8 cellular contexts compared by ENCODE assay signal in genomic region chr1:150581437-150581836, GRCh38. TPM values are rescaled to one million over a fixed set of nuclear protein-coding genes. Genes with fewer than 3 reads are reported as not detected.
DNase-seq lines count a peak whose midpoint lies in the region; ATAC-seq and TF ChIP-seq lines count a peak whose summit lies in the region.
"Not testable (repeated sequence)": the region's sequence is repeated elsewhere in the genome, so short reads cannot be mapped to it uniquely, and the experiment has no call there.
"Had no signal": no experiment of that assay in that cellular context is flagged by ENCODE, and none has a peak within 500 bp of the region (broad histone marks: within the 10 kb centered on the region; RNA-seq: fewer than 3 reads in every experiment).

No MANE protein-coding gene starts in this region.

- H3K9me3 Mint-ChIP-seq in activated naive CD8-positive, alpha-beta T cell treated with anti-CD3 and anti-CD28 coated beads, Interleukin-2, amount 50 U/mL, for 24 hours; naive thymus-derived CD4-positive, alpha-beta T cell: not testable (repeated sequence)

- not testable (repeated sequence) for H3K27me3 ChIP-seq in DOHH2 (ENCODE audit: control insufficient read depth, low read length); OCI-LY1 (ENCODE audit: insufficient read depth, low read length); RWPE2 (ENCODE audit: insufficient read depth, poor library complexity, severe bottlenecking); naive thymus-derived CD4-positive, alpha-beta T cell (ENCODE audit: control insufficient read depth in 2 of 2, insufficient read depth in 2 of 2, low read length in 2 of 2); sigmoid colon

- H3K79me2 ChIP-seq in DOHH2 (ENCODE audit: control insufficient read depth, low read length) (peaks cover 38% of the 10 kb centered on the region), OCI-LY1 (ENCODE audit: insufficient read depth, low read length) (peaks cover 30% of the 10 kb centered on the region)

- H3K9ac ChIP-seq in OCI-LY1 (ENCODE audit: low read length), result not testable (repeated sequence)

- CTCF ChIA-PET in naive thymus-derived CD4-positive, alpha-beta T cell (lab: Charles Lee), result interaction anchor here (17.1 kb wide), 1 partner anchor 18 kb away, joined by 300 read pairs; no protein-coding TSS in a partner anchor

- TF ChIP-seq CTCF in DOHH2 (IDR thresholded peaks at IDR 0.05; ENCODE audit: low read depth, low read length, poor library complexity, severe bottlenecking); OCI-LY1 (IDR thresholded peaks at IDR 0.05; ENCODE audit: low read length); RWPE2 (IDR thresholded peaks at IDR 0.05; ENCODE audit: poor library complexity, severe bottlenecking); sigmoid colon (IDR thresholded peaks at IDR 0.05): not testable (repeated sequence)

- H3K4me2 ChIP-seq in DOHH2 (ENCODE audit: low read length), result peak overlapping the region; percentile 18; the same call in 1 of the 2 replicates
- H3K4me2 ChIP-seq in OCI-LY1 (ENCODE audit: low read length), result not testable (repeated sequence)

- not testable (repeated sequence) for H3K9me3 ChIP-seq in DOHH2 (ENCODE audit: control insufficient read depth, insufficient read depth, low read length); OCI-LY1 (ENCODE audit: low read length); RWPE2 (ENCODE audit: severe bottlenecking); naive thymus-derived CD4-positive, alpha-beta T cell (ENCODE audit: control insufficient read depth in 2 of 3, low read length in 3 of 3); sigmoid colon

- not testable (repeated sequence) for TF ChIP-seq EP300 in sigmoid colon (IDR thresholded peaks at IDR 0.05)

- H3K27ac Mint-ChIP-seq in activated naive CD8-positive, alpha-beta T cell treated with anti-CD3 and anti-CD28 coated beads, Interleukin-2, amount 50 U/mL, for 24 hours, result peak overlapping the region; percentile 92
- peak overlapping the region in 2 of 9 donors; percentile 3 to 98 for H3K27ac Mint-ChIP-seq in naive thymus-derived CD4-positive, alpha-beta T cell

- H3K4me3 ChIP-seq in DOHH2 (ENCODE audit: low read length); OCI-LY1 (ENCODE audit: low read depth, low read length, poor library complexity, severe bottlenecking); RWPE2 (ENCODE audit: severe bottlenecking); naive thymus-derived CD4-positive, alpha-beta T cell (ENCODE audit: low read length); sigmoid colon: not testable (repeated sequence)

- H2AFZ ChIP-seq in OCI-LY1 (ENCODE audit: low read length), result not testable (repeated sequence)

- not testable (repeated sequence) for H3K9me2 ChIP-seq in DOHH2 (replicated peaks; ENCODE audit: control insufficient read depth, low read length); OCI-LY1 (ENCODE audit: low read depth, low read length)

- WGBS in sigmoid colon, 2 donors, result 96 to 98% methylated on average over 7 of the region's 7 CpGs

- H3F3A ChIP-seq in DOHH2 (ENCODE audit: control insufficient read depth, insufficient read depth); OCI-LY1 (ENCODE audit: insufficient read depth, low read length): not testable (repeated sequence)

- H3K4me3 Mint-ChIP-seq in activated naive CD8-positive, alpha-beta T cell treated with anti-CD3 and anti-CD28 coated beads, Interleukin-2, amount 50 U/mL, for 24 hours; naive thymus-derived CD4-positive, alpha-beta T cell: not testable (repeated sequence)

- H3K27ac ChIP-seq in DOHH2 (ENCODE audit: low read depth, low read length); sigmoid colon: not testable (repeated sequence)
- H3K27ac ChIP-seq in OCI-LY1 (ENCODE audit: low read depth, low read length, poor library complexity, severe bottlenecking) (peak overlapping the region; percentile 69), RWPE2 (ENCODE audit: poor library complexity, severe bottlenecking) (peak overlapping the region; percentile 100)
- H3K27ac ChIP-seq in naive thymus-derived CD4-positive, alpha-beta T cell (ENCODE audit: low read depth, low read length), result peak overlapping the region; percentile 8

- H4K20me1 ChIP-seq in DOHH2 (ENCODE audit: control insufficient read depth, insufficient read depth, low read depth, low read length), result peaks cover 25% of the 10 kb centered on the region
- H4K20me1 ChIP-seq in OCI-LY1 (ENCODE audit: insufficient read depth, low read length), result not testable (repeated sequence)

- ATAC-seq in RWPE2 (ENCODE audit: low read depth); activated naive CD8-positive, alpha-beta T cell treated with anti-CD3 and anti-CD28 coated beads, Interleukin-2, amount 50 U/mL, for 24 hours; naive thymus-derived CD4-positive, alpha-beta T cell: not testable (repeated sequence)

- H3K4me1 Mint-ChIP-seq in activated naive CD8-positive, alpha-beta T cell treated with anti-CD3 and anti-CD28 coated beads, Interleukin-2, amount 50 U/mL, for 24 hours, result peaks cover 19% of the 10 kb centered on the region
- H3K4me1 Mint-ChIP-seq in naive thymus-derived CD4-positive, alpha-beta T cell, result peaks cover 10 to 23% (median 19%) of the 10 kb centered on the region in 7 donors

- H3K4me1 ChIP-seq in DOHH2 (ENCODE audit: control insufficient read depth, low read length), result peaks cover 30% of the 10 kb centered on the region
- peaks cover 24% of the 10 kb centered on the region for H3K4me1 ChIP-seq in OCI-LY1 (ENCODE audit: insufficient read depth, low read length, severe bottlenecking)
- peaks cover 12% of the 10 kb centered on the region for H3K4me1 ChIP-seq in RWPE2 (ENCODE audit: insufficient read depth, poor library complexity, severe bottlenecking)
- H3K4me1 ChIP-seq in naive thymus-derived CD4-positive, alpha-beta T cell (ENCODE audit: control insufficient read depth in 2 of 2, insufficient read depth in 2 of 2, low read length in 2 of 2), result not testable (repeated sequence)
- H3K4me1 ChIP-seq in sigmoid colon, result peaks cover 4 to 23% (median 10%) of the 10 kb centered on the region in 4 donors

- peaks cover 32% of the 10 kb centered on the region for H3K36me3 Mint-ChIP-seq in activated naive CD8-positive, alpha-beta T cell treated with anti-CD3 and anti-CD28 coated beads, Interleukin-2, amount 50 U/mL, for 24 hours (ENCODE audit: low read depth)
- peaks cover 16 to 37% (median 28%) of the 10 kb centered on the region in 5 donors for H3K36me3 Mint-ChIP-seq in naive thymus-derived CD4-positive, alpha-beta T cell

- intact Hi-C loops in naive thymus-derived CD4-positive, alpha-beta T cell (cut with micrococcal nuclease); sigmoid colon (cut with DNase I): not testable (repeated sequence)

- POLR2A ChIA-PET in naive thymus-derived CD4-positive, alpha-beta T cell (lab: Charles Lee), result interaction anchor here (1.0 to 18.9 kb wide), 3 partner anchors 16 to 111 kb away, joined by 3 to 1237 read pairs (median 7); partner anchors contain the start of gene ENSA

- H3K36me3 ChIP-seq in DOHH2 (ENCODE audit: control insufficient read depth, low read length) (peaks cover 32% of the 10 kb centered on the region), OCI-LY1 (ENCODE audit: insufficient read depth, low read length) (peaks cover 28% of the 10 kb centered on the region), RWPE2 (ENCODE audit: low read depth) (peaks cover 28% of the 10 kb centered on the region), sigmoid colon (peaks cover 0 to 18% (median 6%) of the 10 kb centered on the region in 4 donors)
- H3K36me3 ChIP-seq in naive thymus-derived CD4-positive, alpha-beta T cell (ENCODE audit: control insufficient read depth in 2 of 3, insufficient read depth in 3 of 3, low read length in 3 of 3), result peaks cover 16 to 27% (median 21%) of the 10 kb centered on the region in 3 experiments

- DNase-seq in RWPE2 (ENCODE audit: low spot score); activated naive CD8-positive, alpha-beta T cell treated with anti-CD3 and anti-CD28 coated beads, Interleukin-2, amount 50 U/mL, for 24 hours; naive thymus-derived CD4-positive, alpha-beta T cell: not testable (repeated sequence)
- peak; percentile 54 for DNase-seq in sigmoid colon

- not testable (repeated sequence) for TF ChIP-seq POLR2A in sigmoid colon (IDR thresholded peaks at IDR 0.05)

- H3K27me3 Mint-ChIP-seq in activated naive CD8-positive, alpha-beta T cell treated with anti-CD3 and anti-CD28 coated beads, Interleukin-2, amount 50 U/mL, for 24 hours; naive thymus-derived CD4-positive, alpha-beta T cell: not testable (repeated sequence)

RNA-seq across cellular contexts. Expression of gene MCL1, which starts 2.0 kb away (rescaled TPM):
- 1,000 to 10,000 TPM in 1 of 5 experiments, 100 to 1,000 TPM in 4; 302 to 1,400 (median 377) TPM for total RNA-seq in naive thymus-derived CD4-positive, alpha-beta T cell
- 100 to 1,000 TPM; 171 to 172 TPM for polyA plus RNA-seq in naive thymus-derived CD4-positive, alpha-beta T cell
- total RNA-seq in sigmoid colon, result 100 to 1,000 TPM; 159 to 352 (median 212) TPM
- polyA plus RNA-seq in sigmoid colon, result 100 to 1,000 TPM; 119 to 194 (median 153) TPM

RNA-seq across cellular contexts. Expression of gene ADAMTSL4, which starts 32.2 kb away (rescaled TPM):
- total RNA-seq in naive thymus-derived CD4-positive, alpha-beta T cell, result 10 to 100 TPM in 1 of 5 experiments, 1 to 10 TPM in 1, under 1 TPM in 3; 0.49 to 27.7 (median 0.79) TPM
- under 1 TPM; 0.14 to 0.25 TPM for polyA plus RNA-seq in naive thymus-derived CD4-positive, alpha-beta T cell
- total RNA-seq in sigmoid colon, result 10 to 100 TPM; 14.6 to 36.0 (median 24.3) TPM
- 10 to 100 TPM in 1 of 3 donors, 1 to 10 TPM in 2; 2.1 to 14.0 (median 4.8) TPM for polyA plus RNA-seq in sigmoid colon
- total RNA-seq: A673; CD8-positive, alpha-beta T cell had no signal

RNA-seq across cellular contexts. Expression of gene ENSA, which starts 48.0 kb away (rescaled TPM):
- 100 to 1,000 TPM in 4 of 5 experiments, 10 to 100 TPM in 1; 97.2 to 178 (median 157) TPM for total RNA-seq in naive thymus-derived CD4-positive, alpha-beta T cell
- polyA plus RNA-seq in naive thymus-derived CD4-positive, alpha-beta T cell, result 10 to 100 TPM; 59.4 to 60.0 TPM
- total RNA-seq in sigmoid colon, result 100 to 1,000 TPM; 114 to 150 (median 129) TPM
- 100 to 1,000 TPM; 181 to 242 (median 217) TPM for polyA plus RNA-seq in sigmoid colon
